26 cellular contexts compared by ENCODE assay signal in the genomic region with DNA sequence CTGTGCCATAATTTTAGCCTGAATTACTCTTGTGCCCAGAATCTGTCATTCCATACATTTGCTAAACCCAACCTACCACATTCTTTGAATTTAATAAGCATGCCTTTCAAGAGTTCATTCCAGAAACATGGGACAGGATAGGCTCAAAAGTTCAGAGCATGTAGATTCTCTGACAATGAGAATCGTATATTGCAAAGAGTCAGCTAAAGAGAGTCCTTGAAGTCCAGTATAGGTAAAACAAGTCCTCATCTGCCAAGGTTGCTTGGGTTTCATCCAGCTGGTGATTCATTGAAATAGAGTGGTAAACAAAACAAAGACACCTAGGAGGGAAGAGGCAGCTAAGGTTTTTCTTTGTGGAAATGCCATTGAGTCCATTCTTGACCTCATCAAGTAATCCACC.
DNase-seq lines count a peak whose midpoint lies in the region; ATAC-seq and TF ChIP-seq lines count a peak whose summit lies in the region.
"Had no signal": no experiment of that assay in that cellular context is flagged by ENCODE, and none has a peak within 500 bp of the region (broad histone marks: within the 10 kb centered on the region; RNA-seq: fewer than 3 reads in every experiment).

No MANE protein-coding gene starts in this region.

- intact Hi-C loops in PC-3 (cut with micrococcal nuclease), result no loop called here
- intact Hi-C loops in thyroid gland (cut with DNase I), result no loop called here

- H3K36me3 ChIP-seq in PC-3 (ENCODE audit: low read depth, low read length), result no peaks in the 10 kb centered on the region
- H3K36me3 ChIP-seq in thyroid gland, result no peaks in the 10 kb centered on the region
- H3K36me3 ChIP-seq: SJCRH30, vagina had no signal

- TF ChIP-seq CTCF in PC-3 (conservative IDR thresholded peaks at IDR 0.05; ENCODE audit: low read depth, low read length) (no peak), choroid plexus epithelial cell (conservative IDR thresholded peaks at IDR 0.05; ENCODE audit: low read depth, low read length) (no peak), thyroid gland (IDR thresholded peaks at IDR 0.05) (no peak)

- peak overlapping the region; percentile 37; the same call in 1 of the 2 replicates for H3K9ac ChIP-seq in PC-3 (ENCODE audit: low read length)

- 0 out of 2 replicates have a peak overlapping the region, but pooled peaks have one; percentile 28 for H3K4me2 ChIP-seq in PC-3 (ENCODE audit: low read length)

- no peak for TF ChIP-seq POLR2A in thyroid gland (IDR thresholded peaks at IDR 0.05)

- no peak overlapping the region for H2AFZ ChIP-seq in PC-3 (ENCODE audit: low read length)

- ATAC-seq in PC-3, result peak; percentile 21
- ATAC-seq: activated CD8-positive, alpha-beta memory T cell treated with anti-CD3 and anti-CD28 coated beads, Interleukin-2, amount 10 ng/mL, durations not matched to agents 7 days and 5 days; activated T-helper 17 cell treated with anti-CD3 and anti-CD28 coated beads, Interleukin-2, amount 50 U/mL, for 72 hours; right cardiac atrium; T-helper 17 cell had no signal

- BruUV-seq in PC-3 (replicated peaks; lab: Mats Ljungman, UMichigan), result no TSS peak

- CTCF ChIA-PET in PC-3 (lab: Charles Lee), result no interaction called here

- H3K27ac ChIP-seq in PC-3 (ENCODE audit: low read length), result peak overlapping the region; percentile 81
- no peak overlapping the region for H3K27ac ChIP-seq in thyroid gland
- H3K27ac ChIP-seq: C4-2B, SJCRH30, vagina had no signal

- H3K9me3 ChIP-seq in PC-3 (ENCODE audit: low read length) (no peaks in the 10 kb centered on the region), thyroid gland (no peaks in the 10 kb centered on the region)
- H3K9me3 ChIP-seq: SJCRH30, vagina had no signal

- H3K9me2 ChIP-seq in PC-3 (replicated peaks; ENCODE audit: low read length), result no peaks in the 10 kb centered on the region

- H3K4me1 ChIP-seq in PC-3 (ENCODE audit: insufficient read depth, low read length) (peaks cover 62% of the 10 kb centered on the region), thyroid gland (no peaks in the 10 kb centered on the region)
- H3K4me1 ChIP-seq: SJCRH30 had no signal

- DNase-seq in NCI-H345 (lab: John Stamatoyannopoulos, UW) (peak; percentile 10), NCI-H345 treated with DMSO at 0.1 percent for 48 hours (lab: John Stamatoyannopoulos, UW; ENCODE audit: unreplicated experiment) (no peak), PC-3 (peak; percentile 90), choroid plexus epithelial cell (ENCODE audit: low read depth) (peak; percentile 34), renal cortical epithelial cell (ENCODE audit: low read depth) (peak; percentile 61), thyroid gland (no peak), DMS 273 treated with DMSO at 0.1 percent for 48 hours (lab: John Stamatoyannopoulos, UW) (no peak), T-helper 1 cell (no peak)
- DNase-seq: activated CD4-positive, alpha-beta T cell treated with anti-CD3 and anti-CD28 coated beads, Interleukin-2, amount 10 ng/mL, durations not matched to agents 24 days and 14 days; activated CD8-positive, alpha-beta memory T cell treated with anti-CD3 and anti-CD28 coated beads, Interleukin-2, amount 10 ng/mL, durations not matched to agents 7 days and 5 days; activated naive CD8-positive, alpha-beta T cell treated with anti-CD3 and anti-CD28 coated beads for 36 hours; dermis blood vessel endothelial cell; H7; hypothalamus; islet precursor cell; Karpas-422; naive B cell; NCI-H1105 treated with DMSO at 0.1 percent for 48 hours; NCI-H774; occipital lobe; right cardiac atrium; SJCRH30; T-helper 17 cell had no signal

- H3K27me3 ChIP-seq in PC-3 (ENCODE audit: low read length) (no peaks in the 10 kb centered on the region), thyroid gland (no peaks in the 10 kb centered on the region)
- H3K27me3 ChIP-seq: SJCRH30, vagina had no signal

- H4K20me1 ChIP-seq in PC-3 (ENCODE audit: low read length), result no peaks in the 10 kb centered on the region

- WGBS in thyroid gland, 2 donors, result 25 to 31% methylated on average over 1 of the region's 1 CpG

- peaks cover 3% of the 10 kb centered on the region; the same call in 1 of the 2 replicates for H3K79me2 ChIP-seq in PC-3 (ENCODE audit: low read length)

- H3K4me3 ChIP-seq in PC-3 (ENCODE audit: low read length) (no peak overlapping the region), choroid plexus epithelial cell (ENCODE audit: low read depth, low read length) (no peak overlapping the region), thyroid gland (replicated peaks in 1 of 3) (no peak overlapping the region)
- H3K4me3 ChIP-seq: SJCRH30, vagina had no signal

- POLR2A ChIA-PET in PC-3 (lab: Charles Lee; ENCODE audit: unreplicated experiment), result interaction anchor here (0.6 kb wide), 1 partner anchor 911 kb away, joined by 5 read pairs; no protein-coding TSS in a partner anchor

- peaks cover 7% of the 10 kb centered on the region for H3F3A ChIP-seq in PC-3 (ENCODE audit: low read length, unreplicated experiment)

Comparison
In these comparisons a context has a peak if more than half of its experiments do, and no peak if none do; other contexts are left out.
1. DNase-seq: peak in NCI-H345 (single experiment), PC-3 (single experiment), choroid plexus epithelial cell (single experiment) and renal cortical epithelial cell (single experiment); none in NCI-H345 treated with DMSO at 0.1 percent for 48 hours (single experiment), thyroid gland (0 of 2), DMS 273 treated with DMSO at 0.1 percent for 48 hours (single experiment) and T-helper 1 cell (0 of 5).